Comparison of ENCODE assay signal across 13 cellular contexts in genomic region chr13:43572601-43573360, GRCh38.
DNase-seq lines count a peak whose midpoint lies in the region; ATAC-seq and TF ChIP-seq lines count a peak whose summit lies in the region.
"Had no signal": no experiment of that assay in that cellular context is flagged by ENCODE, and none has a peak within 500 bp of the region (broad histone marks: within the 10 kb centered on the region; RNA-seq: fewer than 3 reads in every experiment).

No MANE protein-coding gene starts in this region.

- POLR2A ChIA-PET in PC-3 (lab: Charles Lee; ENCODE audit: unreplicated experiment), result interaction anchor here (0.8 kb wide), 1 partner anchor 306 kb away, joined by 9 read pairs; no protein-coding TSS in a partner anchor

- CTCF ChIA-PET in PC-3 (lab: Charles Lee), result no interaction called here

- BruUV-seq in PC-3 (replicated peaks; lab: Mats Ljungman, UMichigan), result no TSS peak

- H3K27ac ChIP-seq in PC-3 (ENCODE audit: low read length), result 0 out of 2 replicates have a peak overlapping the region, but pooled peaks have one; percentile 8
- H3K27ac ChIP-seq: Peyer's patch had no signal

- H2AFZ ChIP-seq in PC-3 (ENCODE audit: low read length), result peak overlapping the region; percentile 38; the same call in 1 of the 2 replicates

- peak overlapping the region; percentile 45; the same call in 1 of the 2 replicates for H3K4me2 ChIP-seq in PC-3 (ENCODE audit: low read length)

- peak; percentile 88 for DNase-seq in EL
- DNase-seq in PC-3, result peak; percentile 62
- peak; percentile 63 for DNase-seq in fibroblast of gingiva (ENCODE audit: low read depth)
- peak; percentile 65 for DNase-seq in pons (ENCODE audit: low spot score)
- DNase-seq in effector CD4-positive, alpha-beta T cell, result no peak
- no peak for DNase-seq in Right ventricle myocardium inferior (ENCODE audit: missing footprints)
- DNase-seq: activated T-cell treated with anti-CD3 and anti-CD28 coated beads, Interleukin-2, amount 50 U/mL, for 48 hours; foreskin melanocyte; left ventricle myocardium superior; Peyer's patch; posterior cingulate gyrus had no signal

- H3K79me2 ChIP-seq in PC-3 (ENCODE audit: low read length), result no peaks in the 10 kb centered on the region

- H3K36me3 ChIP-seq in PC-3 (ENCODE audit: low read depth, low read length), result no peaks in the 10 kb centered on the region
- H3K36me3 ChIP-seq: Peyer's patch had no signal

- H4K20me1 ChIP-seq in PC-3 (ENCODE audit: low read length), result no peaks in the 10 kb centered on the region

- peaks cover 26% of the 10 kb centered on the region for H3K4me1 ChIP-seq in PC-3 (ENCODE audit: insufficient read depth, low read length)
- H3K4me1 ChIP-seq: Peyer's patch had no signal

- H3K9me2 ChIP-seq in PC-3 (replicated peaks; ENCODE audit: low read length), result no peaks in the 10 kb centered on the region

- no peaks in the 10 kb centered on the region for H3F3A ChIP-seq in PC-3 (ENCODE audit: low read length, unreplicated experiment)

- H3K27me3 ChIP-seq in PC-3 (ENCODE audit: low read length), result no peaks in the 10 kb centered on the region
- H3K27me3 ChIP-seq: Peyer's patch had no signal

- intact Hi-C loops in PC-3 (cut with micrococcal nuclease) (loop anchor here (10.0 kb wide), 1 partner anchor 488 kb away; no protein-coding TSS in a partner anchor), Right ventricle myocardium inferior (cut with DNase I) (no loop called here)

- no peak for TF ChIP-seq CTCF in PC-3 (conservative IDR thresholded peaks at IDR 0.05; ENCODE audit: low read depth, low read length)

- peak overlapping the region; percentile 18; the same call in 1 of the 2 replicates for H3K4me3 ChIP-seq in PC-3 (ENCODE audit: low read length)
- H3K4me3 ChIP-seq: Peyer's patch had no signal

- no peak for ATAC-seq in PC-3
- no peak for ATAC-seq in HG03039 (IDR thresholded peaks at IDR 0.05; ENCODE audit: unreplicated experiment)
- ATAC-seq in Right ventricle myocardium inferior, result no peak
- ATAC-seq in HG02763 (IDR thresholded peaks at IDR 0.05; ENCODE audit: unreplicated experiment), result no peak
- ATAC-seq: left ventricle myocardium superior had no signal

- no peaks in the 10 kb centered on the region for H3K9me3 ChIP-seq in PC-3 (ENCODE audit: low read length)
- H3K9me3 ChIP-seq: Peyer's patch had no signal

- no peak overlapping the region for H3K9ac ChIP-seq in PC-3 (ENCODE audit: low read length)

Comparison
In these comparisons a context has a peak if more than half of its experiments do, and no peak if none do; other contexts are left out.
1. DNase-seq: peak in EL (single experiment), PC-3 (single experiment), fibroblast of gingiva (single experiment) and pons (single experiment); none in effector CD4-positive, alpha-beta T cell (single experiment) and Right ventricle myocardium inferior (single experiment).